Comparison of ENCODE assay signal across 8 cellular contexts in the genomic region with DNA sequence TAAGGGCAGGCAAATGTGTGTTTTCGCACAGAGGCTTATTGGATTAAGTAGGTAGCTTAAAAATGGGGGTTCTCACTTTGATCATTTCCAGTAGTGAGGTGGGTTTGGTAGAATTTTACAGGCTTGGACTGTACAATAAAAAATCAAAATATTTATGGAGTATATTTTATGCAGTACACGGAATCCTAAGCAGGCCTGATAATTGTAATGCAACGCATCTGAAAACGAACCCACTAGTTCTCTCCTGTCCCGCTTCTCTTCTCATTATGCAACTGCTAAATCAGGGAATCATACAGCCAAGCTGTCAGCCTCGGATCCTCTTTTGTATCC. TPM values are rescaled to one million over a fixed set of nuclear protein-coding genes. Genes with fewer than 3 reads are reported as not detected.
DNase-seq lines count a peak whose midpoint lies in the region; ATAC-seq and TF ChIP-seq lines count a peak whose summit lies in the region.

No MANE protein-coding gene starts in this region.

- no peak overlapping the region for H3K4ac ChIP-seq in neuronal stem cell (ENCODE audit: low read length)

- no CpG with 5 or more reads among the region's 6 CpGs for WGBS in neuronal stem cell (ENCODE audit: extremely low coverage in 2 of 2, insufficient read length in 2 of 2, insufficient replicate concordance in 1 of 2), 2 donors

- H3K27me3 Mint-ChIP-seq in Calu3 (ENCODE audit: unreplicated experiment) (no peaks in the 10 kb centered on the region), chondrocyte (ENCODE audit: low read depth) (peaks cover 5% of the 10 kb centered on the region)

- no peak overlapping the region for H4K8ac ChIP-seq in neuronal stem cell (ENCODE audit: low read depth, low read length)

- H3K4me3 ChIP-seq in Jurkat, Clone E6-1 (ENCODE audit: low read length) = peak overlapping the region; percentile 79; the same call in 1 of the 2 replicates
- peak overlapping the region in 1 of 2 donors; percentile 85 for H3K4me3 ChIP-seq in neuronal stem cell (ENCODE audit: low read length in 2 of 2)

- H3K4me2 ChIP-seq in neuronal stem cell (ENCODE audit: insufficient read depth, low read length, poor library complexity, severe bottlenecking) = no peak overlapping the region

- DNase-seq in Calu3 (no peak), chondrocyte (ENCODE audit: low spot score) (no peak), neuronal stem cell (ENCODE audit: low spot score) (no peak), OCI-M2 (lab: John Stamatoyannopoulos, UW; ENCODE audit: unreplicated experiment) (no peak), HCEC 1CT (no peak)
- DNase-seq in Jurkat, Clone E6-1 (ENCODE audit: low read depth, low spot score) = peak; percentile 4

- no peak for ATAC-seq in GM21423 (IDR thresholded peaks at IDR 0.05; ENCODE audit: unreplicated experiment)
- no peak for ATAC-seq in HG02798 (IDR thresholded peaks at IDR 0.05; ENCODE audit: poor library complexity, unreplicated experiment)

- H3K4me1 Mint-ChIP-seq in Calu3 (ENCODE audit: low read depth, unreplicated experiment) (peaks cover 58% of the 10 kb centered on the region), chondrocyte (ENCODE audit: low read depth) (peaks cover 41% of the 10 kb centered on the region)

- no peak overlapping the region for H2AK5ac ChIP-seq in neuronal stem cell (ENCODE audit: low read depth, low read length)

- H3K4me1 ChIP-seq in neuronal stem cell (ENCODE audit: control insufficient read depth in 2 of 2, insufficient read depth in 1 of 2, low read depth in 1 of 2, low read length in 2 of 2) = peaks cover 2 to 16% of the 10 kb centered on the region in 2 donors

- no TSS peak for BruUV-seq in Calu3 (replicated peaks; lab: Mats Ljungman, UMichigan)

- TF ChIP-seq CTCF in Calu3 (IDR thresholded peaks at IDR 0.05; ENCODE audit: unreplicated experiment) = no peak
- TF ChIP-seq CTCF in chondrocyte (IDR thresholded peaks at IDR 0.05) = peak; percentile 52

- H3K14ac ChIP-seq in neuronal stem cell (ENCODE audit: low read length) = no peak overlapping the region

- no peak overlapping the region for H2BK15ac ChIP-seq in neuronal stem cell (ENCODE audit: low read length)

- no peak overlapping the region for H2BK120ac ChIP-seq in neuronal stem cell (ENCODE audit: low read depth, low read length)

- intact Hi-C loops in Calu3 (cut with micrococcal nuclease; ENCODE audit: unreplicated experiment) = no loop called here

- H3K18ac ChIP-seq in neuronal stem cell (ENCODE audit: low read length) = no peak overlapping the region

- H2BK5ac ChIP-seq in neuronal stem cell (ENCODE audit: low read length) = no peak overlapping the region

- H3K27ac Mint-ChIP-seq in Calu3 (ENCODE audit: unreplicated experiment) (peak overlapping the region; percentile 92), chondrocyte (ENCODE audit: unreplicated experiment) (peak overlapping the region; percentile 73)

- no peak overlapping the region for H2BK12ac ChIP-seq in neuronal stem cell (ENCODE audit: low read length)

- H2AFZ ChIP-seq in neuronal stem cell (ENCODE audit: low read length) = peak overlapping the region; percentile 94

- no peak overlapping the region for H4K91ac ChIP-seq in neuronal stem cell (ENCODE audit: low read depth, low read length, poor library complexity)

- H3K9me3 ChIP-seq in neuronal stem cell (replicated peaks in 1 of 2; ENCODE audit: control insufficient read depth in 2 of 2, insufficient read depth in 1 of 2, low read depth in 1 of 2, low read length in 2 of 2) = no peaks in the 10 kb centered on the region

- peaks cover 3% of the 10 kb centered on the region for H3K79me1 ChIP-seq in neuronal stem cell (ENCODE audit: low read depth, low read length)

- H3K9ac ChIP-seq in neuronal stem cell (ENCODE audit: low read depth, low read length, poor library complexity) = no peak overlapping the region

- no peak overlapping the region for H3K27ac ChIP-seq in neuronal stem cell (replicated peaks; ENCODE audit: low read length)

- no peak overlapping the region for H3K23ac ChIP-seq in neuronal stem cell (ENCODE audit: low read depth, low read length, poor library complexity)

- no peaks in the 10 kb centered on the region for H3K27me3 ChIP-seq in neuronal stem cell (ENCODE audit: control insufficient read depth in 3 of 3, insufficient read depth in 3 of 3, low read depth in 1 of 3, low read length in 3 of 3)

- H3K9me3 Mint-ChIP-seq in Calu3 (ENCODE audit: low read depth, unreplicated experiment) (no peaks in the 10 kb centered on the region), chondrocyte (ENCODE audit: low read depth) (no peaks in the 10 kb centered on the region)

- H3K36me3 ChIP-seq in neuronal stem cell (replicated peaks in 1 of 2; ENCODE audit: control insufficient read depth in 2 of 2, insufficient read depth in 2 of 2, low read length in 2 of 2) = peaks cover 0 to 1% of the 10 kb centered on the region in 2 donors

- CTCF ChIA-PET in Calu3 (lab: Charles Lee) = interaction anchor here (0.6 to 1.8 kb wide), 10 partner anchors 9 to 943 kb away, joined by 3 to 19 read pairs (median 4); no protein-coding TSS in a partner anchor

- peaks cover 22% of the 10 kb centered on the region for H3K36me3 Mint-ChIP-seq in Calu3 (ENCODE audit: insufficient read depth, unreplicated experiment)
- peaks cover 2% of the 10 kb centered on the region for H3K36me3 Mint-ChIP-seq in chondrocyte (ENCODE audit: low read depth)

- H3K4me3 Mint-ChIP-seq in Calu3 (ENCODE audit: low read depth, unreplicated experiment) = peak overlapping the region; percentile 99
- H3K4me3 Mint-ChIP-seq in chondrocyte (ENCODE audit: unreplicated experiment) = peak overlapping the region; percentile 89

RNA-seq across cellular contexts. Expression of gene POLR1F, which starts 0.4 kb away (rescaled TPM):
- 37.7 and 43.1 TPM in 2 replicates for total RNA-seq in Calu3 (2022)
- polyA plus RNA-seq in Jurkat, Clone E6-1 (2012; ENCODE audit: insufficient read depth, insufficient read length) = 36.3 TPM
- total RNA-seq in chondrocyte = 10.6 to 11.9 TPM (median 11.6 TPM) in 3 replicates
- 17.1 TPM for polyA plus RNA-seq in neuronal stem cell (2013, experiment 1 of 2)
- polyA plus RNA-seq in neuronal stem cell (2013, experiment 2 of 2) = 19.7 TPM
